In genomic region chr4:54571293-54571723, GRCh38 we compare ENCODE assay signal across 1 cellular context.
TF ChIP-seq lines count a peak whose summit lies in the region.

No MANE protein-coding gene starts in this region.

TF ChIP-seq in K562, 482 proteins besides CTCF, POLR2A, EP300 and RAD21 (continued from another document and continues in another):
- TF ChIP-seq, protein P1, sequence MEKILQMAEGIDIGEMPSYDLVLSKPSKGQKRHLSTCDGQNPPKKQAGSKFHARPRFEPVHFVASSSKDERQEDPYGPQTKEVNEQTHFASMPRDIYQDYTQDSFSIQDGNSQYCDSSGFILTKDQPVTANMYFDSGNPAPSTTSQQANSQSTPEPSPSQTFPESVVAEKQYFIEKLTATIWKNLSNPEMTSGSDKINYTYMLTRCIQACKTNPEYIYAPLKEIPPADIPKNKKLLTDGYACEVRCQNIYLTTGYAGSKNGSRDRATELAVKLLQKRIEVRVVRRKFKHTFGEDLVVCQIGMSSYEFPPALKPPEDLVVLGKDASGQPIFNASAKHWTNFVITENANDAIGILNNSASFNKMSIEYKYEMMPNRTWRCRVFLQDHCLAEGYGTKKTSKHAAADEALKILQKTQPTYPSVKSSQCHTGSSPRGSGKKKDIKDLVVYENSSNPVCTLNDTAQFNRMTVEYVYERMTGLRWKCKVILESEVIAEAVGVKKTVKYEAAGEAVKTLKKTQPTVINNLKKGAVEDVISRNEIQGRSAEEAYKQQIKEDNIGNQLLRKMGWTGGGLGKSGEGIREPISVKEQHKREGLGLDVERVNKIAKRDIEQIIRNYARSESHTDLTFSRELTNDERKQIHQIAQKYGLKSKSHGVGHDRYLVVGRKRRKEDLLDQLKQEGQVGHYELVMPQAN (IDR thresholded peaks at IDR 0.05; ENCODE audit: borderline replicate concordance), result no peak
- TF ChIP-seq TOE1 (IDR thresholded peaks at IDR 0.05; ENCODE audit: borderline replicate concordance) (peak; percentile 80), TOE1 (CRISPR knock-in tag; IDR thresholded peaks at IDR 0.05; ENCODE audit: borderline replicate concordance, low read depth) (no peak), STAT5B (CRISPR knock-in tag; IDR thresholded peaks at IDR 0.05) (no peak), SRSF1 (IDR thresholded peaks at IDR 0.05; ENCODE audit: low read depth, low read length) (no peak), CXXC5 (CRISPR knock-in tag; IDR thresholded peaks at IDR 0.05) (peak; percentile 98), HIVEP1 (CRISPR knock-in tag; IDR thresholded peaks at IDR 0.05) (peak; percentile 80; the same call in 1 of the 2 replicates), CBFA2T3 (IDR thresholded peaks at IDR 0.05) (peak; percentile 99), CTBP1 (IDR thresholded peaks at IDR 0.05; ENCODE audit: borderline replicate concordance) (peak; percentile 88; the same call in 1 of the 2 replicates), MED1 (CRISPR knock-in tag; IDR thresholded peaks at IDR 0.05; ENCODE audit: borderline replicate concordance) (no peak), ZNF140 (CRISPR knock-in tag; IDR thresholded peaks at IDR 0.05) (no peak), JUN (IDR thresholded peaks at IDR 0.05; ENCODE audit: borderline replicate concordance, low read depth, low read length) (peak; percentile 86; the same call in 1 of the 2 replicates), JUN (CRISPR knock-in tag; IDR thresholded peaks at IDR 0.05; ENCODE audit: borderline replicate concordance) (peak; percentile 89; the same call in 1 of the 2 replicates), USF2 (CRISPR knock-in tag; IDR thresholded peaks at IDR 0.05) (no peak), STAT5A (IDR thresholded peaks at IDR 0.05; ENCODE audit: borderline replicate concordance, low read length) (peak; percentile 95), ZBTB26 (CRISPR knock-in tag; IDR thresholded peaks at IDR 0.05) (no peak), MYBL2 (IDR thresholded peaks at IDR 0.05; ENCODE audit: low read depth) (no peak), MYBL2 (CRISPR knock-in tag; IDR thresholded peaks at IDR 0.05; ENCODE audit: borderline replicate concordance) (no peak), ZBTB33 (CRISPR knock-in tag; IDR thresholded peaks at IDR 0.05) (0 out of 2 replicates have a peak, but pooled peaks have one; percentile 42), RERE (CRISPR knock-in tag; IDR thresholded peaks at IDR 0.05; ENCODE audit: borderline replicate concordance) (no peak), SPI1 (IDR thresholded peaks at IDR 0.05; ENCODE audit: borderline replicate concordance, low read depth, low read length) (no peak), ZNF324 (CRISPR knock-in tag; IDR thresholded peaks at IDR 0.05) (no peak), ZNF583 (CRISPR knock-in tag; IDR thresholded peaks at IDR 0.05) (peak; percentile 90), PHTF2 (CRISPR knock-in tag; IDR thresholded peaks at IDR 0.05) (no peak), TCF15 (CRISPR knock-in tag; IDR thresholded peaks at IDR 0.05) (no peak), ZNF707 (CRISPR knock-in tag; conservative IDR thresholded peaks at IDR 0.05) (no peak), ZKSCAN8 (CRISPR knock-in tag; IDR thresholded peaks at IDR 0.05) (peak; percentile 88), CBX3 (IDR thresholded peaks at IDR 0.05; ENCODE audit: borderline replicate concordance in 1 of 2, low read length in 2 of 2) (peak in 1 of 2 experiments; percentile 68; a peak in 1 of 3 replicates), ZNF589 (CRISPR knock-in tag; IDR thresholded peaks at IDR 0.05; ENCODE audit: low read depth) (peak; percentile 99), HES1 (IDR thresholded peaks at IDR 0.05; ENCODE audit: low read depth) (peak; percentile 87), MTA2 (IDR thresholded peaks at IDR 0.05; ENCODE audit: low read depth) (peak; percentile 96), FOXK2 (conservative IDR thresholded peaks at IDR 0.05 in 1 of 2, IDR thresholded peaks at IDR 0.05 in 1 of 2; ENCODE audit: low read depth in 2 of 2) (peak in 1 of 2 experiments; percentile 37; a peak in 2 of 4 replicates), ZNF764 (CRISPR knock-in tag; IDR thresholded peaks at IDR 0.05; ENCODE audit: low read depth) (no peak)
- TF ChIP-seq, protein P2, sequence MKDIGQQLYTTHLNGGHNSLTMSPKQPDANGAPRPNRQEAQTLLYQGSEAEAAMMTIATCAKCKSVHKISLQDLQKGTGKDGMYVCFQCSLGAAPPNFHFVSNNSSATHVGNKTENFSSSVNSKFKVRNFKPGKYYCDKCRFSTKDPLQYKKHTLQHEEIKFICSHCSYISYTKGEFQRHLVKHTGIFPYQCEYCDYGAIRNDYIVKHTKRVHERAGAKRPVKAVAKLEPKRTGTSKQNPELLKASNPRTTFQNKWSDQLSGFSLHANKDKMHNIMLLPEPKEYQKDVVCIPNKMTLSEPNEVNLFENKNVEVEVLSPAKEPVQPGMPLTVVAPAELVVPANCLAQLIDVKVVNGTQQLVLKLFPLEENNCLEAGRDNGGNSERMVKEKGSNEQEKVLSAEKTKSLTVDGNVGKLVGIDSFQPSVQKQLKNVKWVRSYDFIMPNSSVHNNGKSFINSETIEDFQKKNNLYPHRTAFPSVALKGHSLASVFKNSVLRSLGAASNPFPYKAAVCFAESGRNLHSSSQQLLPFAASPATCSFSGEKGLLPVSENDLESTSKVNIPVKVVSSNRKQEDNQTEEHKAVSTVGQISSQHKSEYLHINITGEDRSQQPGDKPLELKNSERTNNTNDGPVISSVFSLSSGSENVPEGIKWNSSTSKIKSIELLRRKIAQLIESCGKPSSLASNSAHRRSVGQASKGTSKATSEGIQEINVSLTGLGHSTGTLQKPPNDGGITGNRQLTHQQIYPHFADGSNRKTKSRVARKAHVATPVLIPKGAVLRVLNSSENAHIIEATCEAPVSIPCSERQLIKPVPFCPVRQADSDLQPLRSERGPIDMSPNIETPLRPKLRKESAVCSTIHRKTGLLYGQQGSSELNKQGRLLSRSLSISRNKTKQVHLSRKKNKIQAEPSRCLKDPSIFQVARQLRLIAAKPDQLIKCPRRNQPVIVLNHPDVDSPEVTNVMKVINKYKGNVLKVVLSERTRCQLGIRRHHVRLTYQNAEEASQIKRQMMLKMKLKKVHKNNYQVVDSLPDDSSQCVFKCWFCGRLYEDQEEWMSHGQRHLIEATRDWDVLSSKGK (CRISPR knock-in tag; IDR thresholded peaks at IDR 0.05), result no peak
- TF ChIP-seq, protein P3, sequence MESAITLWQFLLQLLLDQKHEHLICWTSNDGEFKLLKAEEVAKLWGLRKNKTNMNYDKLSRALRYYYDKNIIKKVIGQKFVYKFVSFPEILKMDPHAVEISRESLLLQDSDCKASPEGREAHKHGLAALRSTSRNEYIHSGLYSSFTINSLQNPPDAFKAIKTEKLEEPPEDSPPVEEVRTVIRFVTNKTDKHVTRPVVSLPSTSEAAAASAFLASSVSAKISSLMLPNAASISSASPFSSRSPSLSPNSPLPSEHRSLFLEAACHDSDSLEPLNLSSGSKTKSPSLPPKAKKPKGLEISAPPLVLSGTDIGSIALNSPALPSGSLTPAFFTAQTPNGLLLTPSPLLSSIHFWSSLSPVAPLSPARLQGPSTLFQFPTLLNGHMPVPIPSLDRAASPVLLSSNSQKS (CRISPR knock-in tag; IDR thresholded peaks at IDR 0.05), result no peak
